19 cellular contexts compared by ENCODE assay signal in the genomic region with DNA sequence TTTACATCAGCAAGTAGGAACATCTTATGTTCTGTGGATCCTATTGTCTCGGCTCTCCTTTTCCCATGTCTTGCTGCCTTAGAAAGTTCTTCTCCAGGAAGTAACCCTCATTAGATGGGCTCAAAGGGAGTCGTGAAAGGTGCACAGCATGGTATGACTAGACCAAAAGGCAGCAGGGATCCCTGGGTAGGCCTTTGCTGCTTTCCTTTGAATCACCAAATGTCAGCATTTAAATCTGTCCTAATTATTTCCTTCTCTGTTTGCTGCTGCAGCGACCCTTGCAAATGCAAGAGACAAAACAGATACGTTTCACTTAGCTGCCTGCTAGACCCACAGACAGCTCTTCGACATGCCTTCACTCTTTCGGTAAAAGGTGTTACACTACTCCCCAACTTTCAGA.
"Had no signal": no experiment of that assay in that cellular context is flagged by ENCODE, and none has a peak within 500 bp of the region (broad histone marks: within the 10 kb centered on the region; RNA-seq: fewer than 3 reads in every experiment).

No MANE protein-coding gene starts in this region.

- H3K27me3 ChIP-seq: ascending aorta, foreskin keratinocyte, hepatocyte, spleen, vagina had no signal

- H3K27me3 Mint-ChIP-seq: activated CD4-positive, alpha-beta T cell treated with anti-CD3 and anti-CD28 coated beads, Interleukin-2, amount 10 ng/mL, durations not matched to agents 7 days and 5 days; activated CD8-positive, alpha-beta T cell treated with anti-CD3 and anti-CD28 coated beads for 36 hours had no signal

- H3K36me3 ChIP-seq: ascending aorta, prostate gland, spleen, thoracic aorta, vagina had no signal

- H3K27ac ChIP-seq: ascending aorta, foreskin keratinocyte, hepatocyte, prostate gland, spleen, thoracic aorta, vagina had no signal

- H3K4me1 ChIP-seq: ascending aorta, prostate gland, spleen, vagina had no signal

- H3K9me3 Mint-ChIP-seq: activated CD4-positive, alpha-beta T cell treated with anti-CD3 and anti-CD28 coated beads, Interleukin-2, amount 10 ng/mL, durations not matched to agents 7 days and 5 days; activated CD8-positive, alpha-beta T cell treated with anti-CD3 and anti-CD28 coated beads for 36 hours; activated naive CD4-positive, alpha-beta T cell treated with anti-CD3 and anti-CD28 coated beads, Interleukin-2, amount 50 U/mL, for 72 hours; type B pancreatic cell had no signal

- DNase-seq: activated CD4-positive, alpha-beta T cell treated with anti-CD3 and anti-CD28 coated beads, Interleukin-2, amount 10 ng/mL, durations not matched to agents 7 days and 5 days; activated CD4-positive, CD25-positive, alpha-beta regulatory T cell treated with anti-CD3 and anti-CD28 coated beads, Interleukin-2, amount 50 U/mL, for 72 hours; activated CD8-positive, alpha-beta T cell treated with anti-CD3 and anti-CD28 coated beads for 36 hours; central memory CD4-positive, alpha-beta T cell; dermis blood vessel endothelial cell; effector CD8-positive, alpha-beta T cell; foreskin keratinocyte; left cardiac atrium; mucosa of descending colon; spleen; stimulated activated CD4-positive, alpha-beta T cell treated with anti-CD3 and anti-CD28 coated beads, Interleukin-4, amount 100 ng/mL, for 1 hour; stimulated activated naive CD4-positive, alpha-beta T cell had no signal

- H3K4me2 ChIP-seq: hepatocyte had no signal

- H3K36me3 Mint-ChIP-seq: activated naive CD4-positive, alpha-beta T cell treated with anti-CD3 and anti-CD28 coated beads, Interleukin-2, amount 50 U/mL, for 72 hours; type B pancreatic cell had no signal

- H3K9me3 ChIP-seq: ascending aorta, mucosa of descending colon, prostate gland, spleen, thoracic aorta, vagina had no signal

- H3K4me1 Mint-ChIP-seq: activated CD4-positive, alpha-beta T cell treated with anti-CD3 and anti-CD28 coated beads, Interleukin-2, amount 10 ng/mL, durations not matched to agents 7 days and 5 days had no signal

- ATAC-seq: activated CD8-positive, alpha-beta T cell treated with anti-CD3 and anti-CD28 coated beads for 36 hours; activated naive CD4-positive, alpha-beta T cell treated with anti-CD3 and anti-CD28 coated beads, Interleukin-2, amount 50 U/mL, for 72 hours; foreskin keratinocyte; left cardiac atrium; mucosa of descending colon had no signal

- H3K4me3 Mint-ChIP-seq: activated CD4-positive, alpha-beta T cell treated with anti-CD3 and anti-CD28 coated beads, Interleukin-2, amount 10 ng/mL, durations not matched to agents 7 days and 5 days; activated CD8-positive, alpha-beta T cell treated with anti-CD3 and anti-CD28 coated beads for 36 hours; type B pancreatic cell had no signal

- H3K4me3 ChIP-seq: ascending aorta, hepatocyte, mucosa of descending colon, prostate gland, spleen, thoracic aorta, vagina had no signal

- H3K79me2 ChIP-seq: hepatocyte had no signal

- H2AFZ ChIP-seq: hepatocyte had no signal

- H3K27ac Mint-ChIP-seq: activated CD4-positive, alpha-beta T cell treated with anti-CD3 and anti-CD28 coated beads, Interleukin-2, amount 10 ng/mL, durations not matched to agents 7 days and 5 days; activated CD8-positive, alpha-beta T cell treated with anti-CD3 and anti-CD28 coated beads for 36 hours; activated naive CD4-positive, alpha-beta T cell treated with anti-CD3 and anti-CD28 coated beads, Interleukin-2, amount 50 U/mL, for 72 hours; type B pancreatic cell had no signal
